Comparison of ENCODE assay signal across 27 cellular contexts in the genomic region with DNA sequence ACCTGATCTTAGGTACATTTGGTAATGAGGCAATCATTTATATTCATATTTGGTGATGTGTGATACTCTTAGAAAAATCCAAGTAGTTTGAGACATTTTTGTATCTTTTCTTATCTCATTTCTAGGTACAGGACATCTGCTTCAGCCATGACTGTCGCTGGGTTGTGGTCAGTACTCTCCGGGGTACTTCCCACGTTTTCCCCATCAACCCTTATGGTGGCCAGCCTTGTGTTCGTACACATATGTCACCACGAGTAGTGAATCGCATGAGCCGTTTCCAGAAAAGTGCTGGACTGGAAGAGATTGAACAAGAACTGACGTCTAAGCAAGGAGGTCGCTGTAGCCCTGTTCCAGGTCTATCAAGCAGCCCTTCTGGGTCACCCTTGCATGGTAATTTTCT.
"Had no signal": no experiment of that assay in that cellular context is flagged by ENCODE, and none has a peak within 500 bp of the region (broad histone marks: within the 10 kb centered on the region; RNA-seq: fewer than 3 reads in every experiment).

No MANE protein-coding gene starts in this region.

- H3K4me3 Mint-ChIP-seq: dendritic cell treated with granulocyte-macrophage colony-stimulating factor and Interleukin-4, amounts not matched to agents 40 ng/mL and 50 ng/mL, for 4 days; effector memory CD8-positive, alpha-beta T cell; endodermal cell; mesothelial cell of epicardium; naive B cell; naive thymus-derived CD8-positive, alpha-beta T cell had no signal

- H3K4me3 ChIP-seq: colonic mucosa, esophagus squamous epithelium, gastrocnemius medialis, heart left ventricle, hepatocyte, left lung, lower lobe of right lung, mucosa of descending colon had no signal

- DNase-seq: colonic mucosa; cortex of kidney; effector CD8-positive, alpha-beta T cell; effector memory CD8-positive, alpha-beta T cell; endodermal cell; erythroblast; esophagus squamous epithelium; foreskin fibroblast; foreskin melanocyte; gastrocnemius medialis; heart left ventricle; left cardiac atrium; left lung; left ventricle myocardium superior; lower lobe of right lung; mesenchymal stem cell; mucosa of descending colon; naive B cell; naive thymus-derived CD8-positive, alpha-beta T cell had no signal

- H3K9me3 Mint-ChIP-seq: dendritic cell treated with granulocyte-macrophage colony-stimulating factor and Interleukin-4, amounts not matched to agents 40 ng/mL and 50 ng/mL, for 4 days; effector memory CD8-positive, alpha-beta T cell; endodermal cell had no signal

- H3K4me2 ChIP-seq: hepatocyte had no signal

- H3K4me1 Mint-ChIP-seq: endodermal cell; naive B cell; naive thymus-derived CD8-positive, alpha-beta T cell had no signal

- H3K27ac ChIP-seq: colonic mucosa, epithelial cell of prostate, esophagus squamous epithelium, gastrocnemius medialis, heart left ventricle, hepatocyte, left lung, lower lobe of right lung had no signal

- H3K27me3 Mint-ChIP-seq: dendritic cell treated with granulocyte-macrophage colony-stimulating factor and Interleukin-4, amounts not matched to agents 40 ng/mL and 50 ng/mL, for 4 days; effector memory CD8-positive, alpha-beta T cell; naive B cell had no signal

- FAIRE-seq: endometrium, islet of Langerhans, keratinocyte had no signal

- H3K27ac Mint-ChIP-seq: dendritic cell treated with granulocyte-macrophage colony-stimulating factor and Interleukin-4, amounts not matched to agents 40 ng/mL and 50 ng/mL, for 4 days; effector memory CD8-positive, alpha-beta T cell; endodermal cell; mesothelial cell of epicardium; naive B cell; naive thymus-derived CD8-positive, alpha-beta T cell had no signal

- H3K9me3 ChIP-seq: colonic mucosa, esophagus squamous epithelium, gastrocnemius medialis, left lung, lower lobe of right lung, mucosa of descending colon had no signal

- ATAC-seq: effector memory CD8-positive, alpha-beta T cell; esophagus mucosa; gastrocnemius medialis; heart left ventricle; left cardiac atrium; left lung; left ventricle myocardium superior; lower lobe of right lung; mucosa of descending colon; naive thymus-derived CD8-positive, alpha-beta T cell had no signal

- H3K4me1 ChIP-seq: colonic mucosa, esophagus squamous epithelium, gastrocnemius medialis, left lung, lower lobe of right lung had no signal
